In the genomic region with DNA sequence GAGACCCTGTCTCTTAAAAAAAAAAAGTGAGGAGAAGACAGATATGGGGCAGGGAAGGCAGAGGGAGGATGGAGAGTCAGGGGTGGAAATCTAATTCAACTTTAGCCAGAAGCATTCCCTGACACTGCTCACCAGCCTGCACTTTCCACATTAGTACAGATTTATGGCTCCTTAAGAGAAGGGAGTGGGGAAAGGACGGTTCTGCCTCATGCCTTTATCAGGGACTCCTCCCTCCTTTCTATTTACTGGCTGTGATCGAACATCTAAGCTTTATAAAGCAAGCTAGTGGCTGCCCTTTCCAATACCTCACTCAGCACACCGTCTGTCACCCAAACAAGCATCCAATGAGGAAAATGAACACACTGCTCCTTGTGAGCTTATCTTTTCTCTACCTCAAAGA, we compare ENCODE assay signal across 3 cellular contexts. TPM values are rescaled to one million over a fixed set of nuclear protein-coding genes. Genes with fewer than 3 reads are reported as not detected.
"Had no signal": no experiment of that assay in that cellular context is flagged by ENCODE, and none has a peak within 500 bp of the region (broad histone marks: within the 10 kb centered on the region; RNA-seq: fewer than 3 reads in every experiment).

A gene with protein sequence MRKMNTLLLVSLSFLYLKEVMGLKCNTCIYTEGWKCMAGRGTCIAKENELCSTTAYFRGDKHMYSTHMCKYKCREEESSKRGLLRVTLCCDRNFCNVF (plus strand): TSS at position 301 of the 400 bp plus-strand sequence. CDS start 44 bp downstream, at position 345.

- DNase-seq: GDM1, GF-D8 had no signal

- ATAC-seq: GM12878 had no signal

- H3K4me3 ChIP-seq: GM12878 had no signal

RNA-seq across cellular contexts. Expression of the gene that starts here (rescaled TPM):
- total RNA-seq: GM12878 had no signal
